8 cellular contexts compared by ENCODE assay signal in genomic region chr4:70183168-70183939, GRCh38. TPM values are rescaled to one million over a fixed set of nuclear protein-coding genes. Genes with fewer than 3 reads are reported as not detected.
DNase-seq lines count a peak whose midpoint lies in the region; ATAC-seq and TF ChIP-seq lines count a peak whose summit lies in the region.

No MANE protein-coding gene starts in this region.

- no peaks in the 10 kb centered on the region for H3K27me3 ChIP-seq in testis

- intact Hi-C loops in testis (cut with DNase I; ENCODE audit: low total_unique reads): no loop called here

- no peak overlapping the region for H3K27ac ChIP-seq in testis

- H3K36me3 ChIP-seq in testis (ENCODE audit: low read depth, missing control alignments): no peaks in the 10 kb centered on the region

- no peaks in the 10 kb centered on the region for H3K9me3 ChIP-seq in testis

- DNase-seq in NOMO-1 treated with DMSO at 0.1 percent for 48 hours (lab: John Stamatoyannopoulos, UW; ENCODE audit: unreplicated experiment) (peak; percentile 40), NOMO-1 treated with dmso at 0.1 percent for 144 hours (lab: John Stamatoyannopoulos, UW; ENCODE audit: unreplicated experiment) (no peak), HS-5 (ENCODE audit: low read depth) (peak; percentile 15), SKM-1 (lab: John Stamatoyannopoulos, UW; ENCODE audit: unreplicated experiment) (peak; percentile 18), globus pallidus (ENCODE audit: low spot score) (peak; percentile 6), testis (peak; percentile 58), mucosa of gallbladder (ENCODE audit: low spot score) (no peak)

- TF ChIP-seq POLR2A in testis (IDR thresholded peaks at IDR 0.05): no peak

- peak; percentile 88 for ATAC-seq in GM21515 (IDR thresholded peaks at IDR 0.05; ENCODE audit: unreplicated experiment)

- H3K4me1 ChIP-seq in testis: no peaks in the 10 kb centered on the region

- TF ChIP-seq CTCF in testis (IDR thresholded peaks at IDR 0.05): peak in 2 of 3 experiments; percentile 25 to 48

- 52 to 57% methylated on average over 6 of the region's 6 CpGs for WGBS in testis, 2 donors

- H3K4me3 ChIP-seq in testis: no peak overlapping the region

RNA-seq across cellular contexts. Expression of gene ODAM, which starts 12.2 kb away (rescaled TPM):
- total RNA-seq in testis: not detected
- 0.33 TPM for polyA plus RNA-seq in testis (ENCODE audit: insufficient read depth, low read depth, low replicate concordance)
- total RNA-seq in mucosa of gallbladder: not detected

RNA-seq across cellular contexts. Expression of gene PRR27, which starts 29.3 kb away (rescaled TPM):
- total RNA-seq in testis (1 to 10 TPM in 1 of 2 donors, under 1 TPM in 1; 0.87 to 2.2 TPM), mucosa of gallbladder (not detected)
- polyA plus RNA-seq in testis (ENCODE audit: insufficient read depth, low read depth, low replicate concordance): 3.5 TPM

RNA-seq across cellular contexts. Expression of gene FDCSP, which starts 42.6 kb away (rescaled TPM):
- not detected for total RNA-seq in testis
- polyA plus RNA-seq in testis (ENCODE audit: insufficient read depth, low read depth, low replicate concordance): 0.96 TPM
- total RNA-seq in mucosa of gallbladder: not detected

RNA-seq across cellular contexts. Expression of gene CSN3, which starts 59.0 kb away (rescaled TPM):
- total RNA-seq in testis (under 1 TPM in 1 of 2 donors, not detected in 1; 0.37 TPM), mucosa of gallbladder (not detected)
- polyA plus RNA-seq in testis (ENCODE audit: insufficient read depth, low read depth, low replicate concordance): not detected

Comparison
In these comparisons a context has a peak if more than half of its experiments do, and no peak if none do; other contexts are left out.
1. DNase-seq: peak in NOMO-1 treated with DMSO at 0.1 percent for 48 hours (single experiment), HS-5 (single experiment), SKM-1 (single experiment), globus pallidus (single experiment) and testis (single experiment); none in NOMO-1 treated with dmso at 0.1 percent for 144 hours (single experiment) and mucosa of gallbladder (single experiment).